ENCODE assay signal across 9 cellular contexts in the genomic region with DNA sequence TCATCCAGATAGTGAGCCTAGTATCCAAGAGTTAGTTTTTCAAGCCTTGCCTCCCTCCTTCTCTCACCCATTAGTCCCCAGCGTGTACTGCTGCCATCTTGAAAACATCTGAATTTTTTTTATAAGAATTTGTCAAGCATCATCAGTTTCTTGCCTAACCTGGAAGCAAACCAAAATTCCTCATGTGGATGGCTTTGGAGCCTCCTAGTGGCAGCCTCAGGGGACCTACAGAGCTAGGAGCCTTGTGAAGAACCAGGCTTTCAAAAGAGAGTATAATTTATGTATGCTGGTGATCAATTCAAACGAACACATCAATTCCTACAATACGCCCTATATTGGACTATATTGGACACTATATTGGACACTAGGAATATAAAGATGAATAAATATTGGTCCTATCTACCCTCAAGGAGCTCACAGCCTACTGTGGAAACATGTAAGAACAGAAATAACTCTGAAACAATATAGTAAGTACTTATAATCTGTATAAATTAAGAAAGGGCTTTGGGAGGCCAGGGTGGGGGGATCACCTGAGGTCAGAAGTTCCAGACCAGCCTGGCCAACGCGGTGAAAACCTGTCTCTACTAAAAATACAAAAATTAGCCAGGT.
DNase-seq lines count a peak whose midpoint lies in the region; ATAC-seq and TF ChIP-seq lines count a peak whose summit lies in the region.
"Had no signal": no experiment of that assay in that cellular context is flagged by ENCODE, and none has a peak within 500 bp of the region (broad histone marks: within the 10 kb centered on the region; RNA-seq: fewer than 3 reads in every experiment).

No MANE protein-coding gene starts in this region.

- H3K4me3 Mint-ChIP-seq in activated CD4-positive, alpha-beta T cell treated with anti-CD3 and anti-CD28 coated beads for 36 hours: no peak overlapping the region
- no peak overlapping the region for H3K4me3 Mint-ChIP-seq in activated CD4-positive, alpha-beta T cell treated with anti-CD3 and anti-CD28 coated beads, Interleukin-2, amount 10 ng/mL, durations not matched to agents 24 days and 14 days
- H3K4me3 Mint-ChIP-seq in nephron progenitor cell: no peak overlapping the region
- H3K4me3 Mint-ChIP-seq: activated naive CD8-positive, alpha-beta T cell had no signal

- H3K4me1 Mint-ChIP-seq in activated CD4-positive, alpha-beta T cell treated with anti-CD3 and anti-CD28 coated beads for 36 hours: no peaks in the 10 kb centered on the region
- H3K4me1 Mint-ChIP-seq in activated CD4-positive, alpha-beta T cell treated with anti-CD3 and anti-CD28 coated beads, Interleukin-2, amount 10 ng/mL, durations not matched to agents 24 days and 14 days: no peaks in the 10 kb centered on the region
- no peaks in the 10 kb centered on the region for H3K4me1 Mint-ChIP-seq in nephron progenitor cell

- POLR2A ChIA-PET in activated CD4-positive, alpha-beta T cell treated with anti-CD3 and anti-CD28 coated beads for 36 hours (lab: Charles Lee): no interaction called here

- H3K36me3 Mint-ChIP-seq in activated CD4-positive, alpha-beta T cell treated with anti-CD3 and anti-CD28 coated beads for 36 hours (ENCODE audit: low read depth): no peaks in the 10 kb centered on the region
- H3K36me3 Mint-ChIP-seq in activated CD4-positive, alpha-beta T cell treated with anti-CD3 and anti-CD28 coated beads, Interleukin-2, amount 10 ng/mL, durations not matched to agents 24 days and 14 days (ENCODE audit: low read depth): no peaks in the 10 kb centered on the region
- no peaks in the 10 kb centered on the region for H3K36me3 Mint-ChIP-seq in nephron progenitor cell (ENCODE audit: low read depth)
- H3K36me3 Mint-ChIP-seq: activated naive CD8-positive, alpha-beta T cell had no signal

- TF ChIP-seq CTCF in nephron progenitor cell (IDR thresholded peaks at IDR 0.05): peak; percentile 85

- DNase-seq in activated CD4-positive, alpha-beta T cell treated with anti-CD3 and anti-CD28 coated beads for 36 hours: peak; percentile 18
- DNase-seq in activated CD4-positive, alpha-beta T cell treated with anti-CD3 and anti-CD28 coated beads, Interleukin-2, amount 10 ng/mL, durations not matched to agents 24 days and 14 days: no peak
- DNase-seq in NCI-H1694 treated with DMSO at 0.1 percent for 48 hours (lab: John Stamatoyannopoulos, UW) (peak; percentile 27), dermis blood vessel endothelial cell (peak; percentile 47), nephron progenitor cell (peak; percentile 56)
- no peak for DNase-seq in effector CD4-positive, alpha-beta T cell

- H3K27ac Mint-ChIP-seq in activated CD4-positive, alpha-beta T cell treated with anti-CD3 and anti-CD28 coated beads for 36 hours: no peak overlapping the region
- no peak overlapping the region for H3K27ac Mint-ChIP-seq in activated CD4-positive, alpha-beta T cell treated with anti-CD3 and anti-CD28 coated beads, Interleukin-2, amount 10 ng/mL, durations not matched to agents 24 days and 14 days
- H3K27ac Mint-ChIP-seq in nephron progenitor cell: no peak overlapping the region
- H3K27ac Mint-ChIP-seq: activated naive CD8-positive, alpha-beta T cell had no signal

- ATAC-seq in activated CD4-positive, alpha-beta T cell treated with anti-CD3 and anti-CD28 coated beads for 36 hours: no peak
- ATAC-seq in GM19035 (IDR thresholded peaks at IDR 0.05; ENCODE audit: unreplicated experiment) (no peak), HG03442 (IDR thresholded peaks at IDR 0.05; ENCODE audit: unreplicated experiment) (no peak)

- CTCF ChIA-PET in activated CD4-positive, alpha-beta T cell treated with anti-CD3 and anti-CD28 coated beads for 36 hours (lab: Charles Lee): interaction anchor here (0.6 kb wide), 1 partner anchor 71 kb away, joined by 3 read pairs; no protein-coding TSS in a partner anchor

- intact Hi-C loops in activated CD4-positive, alpha-beta T cell treated with anti-CD3 and anti-CD28 coated beads for 36 hours (cut with DNase I, micrococcal nuclease): no loop called here
- intact Hi-C loops in activated CD4-positive, alpha-beta T cell treated with anti-CD3 and anti-CD28 coated beads, Interleukin-2, amount 10 ng/mL, durations not matched to agents 24 days and 14 days (cut with micrococcal nuclease): no loop called here

- no peaks in the 10 kb centered on the region for H3K9me3 Mint-ChIP-seq in activated CD4-positive, alpha-beta T cell treated with anti-CD3 and anti-CD28 coated beads for 36 hours (ENCODE audit: low read depth)
- H3K9me3 Mint-ChIP-seq in activated CD4-positive, alpha-beta T cell treated with anti-CD3 and anti-CD28 coated beads, Interleukin-2, amount 10 ng/mL, durations not matched to agents 24 days and 14 days: no peaks in the 10 kb centered on the region
- H3K9me3 Mint-ChIP-seq in nephron progenitor cell: peaks cover 6% of the 10 kb centered on the region

- peaks cover 11% of the 10 kb centered on the region for H3K27me3 Mint-ChIP-seq in activated CD4-positive, alpha-beta T cell treated with anti-CD3 and anti-CD28 coated beads for 36 hours
- no peaks in the 10 kb centered on the region for H3K27me3 Mint-ChIP-seq in activated CD4-positive, alpha-beta T cell treated with anti-CD3 and anti-CD28 coated beads, Interleukin-2, amount 10 ng/mL, durations not matched to agents 24 days and 14 days
- peaks cover 3% of the 10 kb centered on the region for H3K27me3 Mint-ChIP-seq in nephron progenitor cell (ENCODE audit: low read depth, poor library complexity)

Comparison
In these comparisons a context has a peak if more than half of its experiments do, and no peak if none do; other contexts are left out.
1. DNase-seq: peak in activated CD4-positive, alpha-beta T cell treated with anti-CD3 and anti-CD28 coated beads for 36 hours (single experiment), NCI-H1694 treated with DMSO at 0.1 percent for 48 hours (single experiment), dermis blood vessel endothelial cell (single experiment) and nephron progenitor cell (single experiment); none in activated CD4-positive, alpha-beta T cell treated with anti-CD3 and anti-CD28 coated beads, Interleukin-2, amount 10 ng/mL, durations not matched to agents 24 days and 14 days (single experiment) and effector CD4-positive, alpha-beta T cell (single experiment).